In the genomic region with DNA sequence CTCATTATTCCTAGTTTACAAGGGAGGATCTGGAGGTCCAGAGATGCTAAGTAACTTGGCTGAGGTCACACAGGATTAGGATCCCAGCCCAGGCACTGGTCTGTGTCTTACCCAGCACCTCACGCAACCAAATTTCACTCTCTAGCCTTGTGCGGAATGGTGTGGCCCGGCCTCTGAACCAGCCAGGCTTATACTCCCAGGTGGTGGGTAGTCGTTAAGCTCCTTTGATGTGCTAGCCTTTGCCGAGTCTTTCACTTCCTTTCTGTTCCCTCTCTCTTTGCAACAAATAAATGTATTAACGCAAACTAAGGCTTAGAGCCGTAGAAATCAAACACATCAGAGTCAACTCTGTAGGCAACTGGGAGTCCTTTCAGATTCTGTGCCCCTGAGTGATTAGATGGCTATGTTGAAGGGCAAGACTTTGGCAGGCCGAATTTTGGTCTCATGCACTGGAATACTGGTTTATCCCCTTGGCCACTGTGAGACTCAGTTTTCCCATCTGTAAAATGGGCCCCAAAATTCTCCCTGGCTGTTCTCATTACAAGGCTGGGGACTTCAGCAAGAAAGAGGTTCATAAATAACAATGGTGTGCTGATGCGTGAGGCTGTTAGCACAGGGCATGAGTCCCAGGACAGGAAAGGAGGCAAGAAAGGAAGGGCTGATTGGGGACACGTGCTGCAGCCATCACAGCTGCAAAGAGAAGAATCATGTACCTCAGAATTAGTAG, we compare ENCODE assay signal across 23 cellular contexts. TPM values are rescaled to one million over a fixed set of nuclear protein-coding genes. Genes with fewer than 3 reads are reported as not detected.
"Had no signal": no experiment of that assay in that cellular context is flagged by ENCODE, and none has a peak within 500 bp of the region (broad histone marks: within the 10 kb centered on the region; RNA-seq: fewer than 3 reads in every experiment).

No MANE protein-coding gene starts in this region.

- H3K9me3 ChIP-seq: MG63, SK-N-SH had no signal

- H3K27ac Mint-ChIP-seq: T-cell had no signal

- H3K9me2 ChIP-seq: SK-N-SH had no signal

- H3K4me2 ChIP-seq: SK-N-SH had no signal

- H3K4me3 ChIP-seq: MG63 had no signal

- H3K27ac ChIP-seq: HL-60, RWPE1 had no signal

- H3K4me3 Mint-ChIP-seq: T-cell had no signal

- DNase-seq: Karpas-422, KG1, MG63, NCI-H1092 treated with DMSO at 0.1 percent for 48 hours, NCI-H1417, NCI-H1436 treated with DMSO at 0.1 percent for 48 hours, NCI-H1694, NCI-H187 treated with DMSO at 0.1 percent for 48 hours, NCI-H2081, NCI-H2171, NCI-H226, NCI-H446, NCI-H510A, NCI-H524 treated with DMSO at 0.1 percent for 48 hours, NCI-H69, NCI-H774, PC-3, SHP77, SK-N-SH, SW 1271, T-cell had no signal

- H3K9ac ChIP-seq: SK-N-SH had no signal

- H3K9me3 Mint-ChIP-seq: T-cell had no signal

- H3K36me3 Mint-ChIP-seq: T-cell had no signal

- H3K36me3 ChIP-seq: MG63 had no signal

RNA-seq across cellular contexts. Expression of gene TMEM132B, which starts 5.3 kb away (rescaled TPM):
- total RNA-seq: PC-3 had no signal
